Comparison of ENCODE assay signal across 1 cellular context in genomic region chr5:173739741-173740140, GRCh38.
TF ChIP-seq lines count a peak whose summit lies in the region.

No MANE protein-coding gene starts in this region.

TF ChIP-seq in H1, 55 proteins besides CTCF, POLR2A, EP300 and RAD21 (continued from another document):
- TF ChIP-seq CHD2 (IDR thresholded peaks at IDR 0.05; ENCODE audit: low read length) = no peak
TF ChIP-seq in H1: peak in this region for 2.
